8 cellular contexts compared by ENCODE assay signal in the genomic region with DNA sequence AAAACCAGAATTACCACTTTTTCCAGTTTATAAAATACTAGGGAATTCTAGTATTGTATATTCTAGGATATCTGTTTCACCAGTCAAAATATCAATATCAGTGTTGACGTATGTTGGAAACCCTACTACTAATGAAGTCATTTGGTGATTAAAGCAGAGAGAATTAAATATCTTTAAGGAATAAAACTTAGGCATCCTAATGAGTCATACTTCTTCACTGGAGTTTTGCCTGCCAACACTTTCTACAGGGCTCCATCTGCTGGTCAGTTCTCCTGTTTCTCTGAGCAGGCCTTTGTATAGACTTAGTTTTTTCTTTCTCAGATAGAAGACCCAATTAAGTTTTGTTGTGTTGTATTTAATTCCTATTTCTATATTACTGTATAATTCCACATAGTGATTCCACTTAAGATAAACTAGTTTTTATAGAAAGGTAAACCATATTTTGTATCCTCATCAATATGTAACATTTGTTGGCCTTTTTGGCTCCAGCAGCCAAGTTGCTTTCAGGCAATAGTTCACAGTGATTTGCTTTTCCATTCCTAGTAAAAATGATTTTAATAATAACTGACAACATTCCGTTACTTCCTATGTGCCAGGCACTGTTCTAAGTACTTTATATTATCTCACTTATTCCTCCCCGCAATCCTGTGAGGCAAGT. TPM values are rescaled to one million over a fixed set of nuclear protein-coding genes. Genes with fewer than 3 reads are reported as not detected.
DNase-seq lines count a peak whose midpoint lies in the region; ATAC-seq and TF ChIP-seq lines count a peak whose summit lies in the region.

No MANE protein-coding gene starts in this region.

- TF ChIP-seq CTCF in BJ (IDR thresholded peaks at IDR 0.05; ENCODE audit: insufficient read depth, low read depth, low read length), result peak; percentile 78
- TF ChIP-seq CTCF in GM13977 (IDR thresholded peaks at IDR 0.05; ENCODE audit: extremely low read depth, insufficient read depth, missing control alignments), result peak; percentile 75

- in situ Hi-C loops in GM13977 (cut with MboI; ENCODE audit: low pct_unique_long_range_greater_than_20kb, low sequenced_read_pairs, unreplicated experiment), result loop anchor here (10.0 kb wide), 1 partner anchor 140 kb away; no protein-coding TSS in a partner anchor

- no peaks in the 10 kb centered on the region for H3K36me3 ChIP-seq in BJ (ENCODE audit: control insufficient read depth, insufficient read depth, low read length)

- no peak overlapping the region for H3K4me3 ChIP-seq in BJ (ENCODE audit: low read depth, low read length)

- CTCF ChIA-PET in BJ (lab: Yijun Ruan, JAX), result interaction anchor here (0.7 to 8.9 kb wide), 14 partner anchors 9 to 159 kb away, joined by 3 to 114 read pairs (median 4); no protein-coding TSS in a partner anchor

- H3K27me3 ChIP-seq in BJ (ENCODE audit: control insufficient read depth, insufficient read depth, low read length), result no peaks in the 10 kb centered on the region

- peak; percentile 41 for DNase-seq in BJ (ENCODE audit: low read depth)
- peak; percentile 53 for DNase-seq in GM13977 (ENCODE audit: low spot score)
- peak; percentile 56 for DNase-seq in NCI-H69 (lab: John Stamatoyannopoulos, UW)
- peak; percentile 54 for DNase-seq in activated CD8-positive, alpha-beta memory T cell treated with anti-CD3 and anti-CD28 coated beads, Interleukin-2, amount 50 U/mL, for 4 hours
- DNase-seq in fibroblast of peridontal ligament (ENCODE audit: extremely low read depth), result peak; percentile 94
- DNase-seq in occipital lobe (lab: John Stamatoyannopoulos, UW), result peak; percentile 4

- POLR2A ChIA-PET in BJ (lab: Charles Lee), result no interaction called here

- ATAC-seq in GM19328 (IDR thresholded peaks at IDR 0.05; ENCODE audit: unreplicated experiment) (no peak), HG03159 (IDR thresholded peaks at IDR 0.05; ENCODE audit: unreplicated experiment) (no peak)

RNA-seq across cellular contexts. Expression of gene AP1AR, which starts 3.5 kb away (rescaled TPM):
- polyA plus RNA-seq in BJ (2011; rRNA removed), result 3.3 and 8.3 TPM in 2 replicates
- 1.7 and 2.1 TPM in 2 replicates for polyA minus RNA-seq in BJ (2011; rRNA and poly(A)+ RNA removed)
- 127 TPM for total RNA-seq in occipital lobe

RNA-seq across cellular contexts. Expression of gene TIFA, which starts 50.6 kb away (rescaled TPM):
- 2.2 and 5.6 TPM in 2 replicates for polyA plus RNA-seq in BJ (2011; rRNA removed)
- 1.6 and 1.8 TPM in 2 replicates for polyA minus RNA-seq in BJ (2011; rRNA and poly(A)+ RNA removed)
- 7.8 TPM for total RNA-seq in occipital lobe

Comparison
In these comparisons a context has a peak if more than half of its experiments do, and no peak if none do; other contexts are left out.
1. DNase-seq: peak in every context shown above with its lines; median percentile 94 in fibroblast of peridontal ligament; 56 in NCI-H69; 54 in activated CD8-positive, alpha-beta memory T cell treated with anti-CD3 and anti-CD28 coated beads, Interleukin-2, amount 50 U/mL, for 4 hours; 53 in GM13977; 41 in BJ; 4 in occipital lobe.